ENCODE assay signal across 6 cellular contexts in genomic region chr20:63652192-63652980, GRCh38. TPM values are rescaled to one million over a fixed set of nuclear protein-coding genes. Genes with fewer than 3 reads are reported as not detected.
DNase-seq lines count a peak whose midpoint lies in the region; ATAC-seq and TF ChIP-seq lines count a peak whose summit lies in the region.

No MANE protein-coding gene starts in this region.

- TF ChIP-seq POLR2A in upper lobe of left lung (IDR thresholded peaks at IDR 0.05), result no peak

- POLR2A ChIA-PET in activated CD4-positive, alpha-beta memory T cell treated with anti-CD3 and anti-CD28 coated beads for 36 hours (lab: Charles Lee), result interaction anchor here (1.0 to 1.4 kb wide), 2 partner anchors 10 to 11 kb away, joined by 3 to 5 read pairs; no protein-coding TSS in a partner anchor

- no peaks in the 10 kb centered on the region for H3K36me3 Mint-ChIP-seq in activated CD4-positive, alpha-beta memory T cell treated with anti-CD3 and anti-CD28 coated beads for 36 hours

- peak overlapping the region; percentile 58 for H3K4me3 Mint-ChIP-seq in activated CD4-positive, alpha-beta memory T cell treated with anti-CD3 and anti-CD28 coated beads for 36 hours

- peaks cover 7% of the 10 kb centered on the region for H3K4me1 ChIP-seq in iPS-18a (ENCODE audit: control insufficient read depth, low read depth, low read length)
- H3K4me1 ChIP-seq in upper lobe of left lung, result peaks cover 27 to 34% (median 30%) of the 10 kb centered on the region in 4 donors

- H3K9me3 Mint-ChIP-seq in activated CD4-positive, alpha-beta memory T cell treated with anti-CD3 and anti-CD28 coated beads for 36 hours, result no peaks in the 10 kb centered on the region

- no peak overlapping the region for H3K27ac Mint-ChIP-seq in activated CD4-positive, alpha-beta memory T cell treated with anti-CD3 and anti-CD28 coated beads for 36 hours

- intact Hi-C loops in activated CD4-positive, alpha-beta memory T cell treated with anti-CD3 and anti-CD28 coated beads for 36 hours (cut with micrococcal nuclease), result no loop called here

- CTCF ChIA-PET in activated CD4-positive, alpha-beta memory T cell treated with anti-CD3 and anti-CD28 coated beads for 36 hours (lab: Charles Lee), result interaction anchor here (0.6 to 2.0 kb wide), 4 partner anchors 10 to 387 kb away, joined by 3 to 8 read pairs (median 6); no protein-coding TSS in a partner anchor

- no peak overlapping the region for H3K9ac ChIP-seq in iPS-18a (ENCODE audit: low read length)

- H3K27ac ChIP-seq in iPS-18a (ENCODE audit: low read length) (no peak overlapping the region), upper lobe of left lung (peak overlapping the region in 2 of 4 donors; percentile 24 to 26)

- DNase-seq in HuH-7 (ENCODE audit: low spot score), result peak; percentile 67
- DNase-seq in activated CD4-positive, alpha-beta memory T cell treated with anti-CD3 and anti-CD28 coated beads for 36 hours, result peak; percentile 43
- DNase-seq in upper lobe of left lung, result peak in 1 of 2 donors; percentile 90
- DNase-seq in hippocampal formation (lab: John Stamatoyannopoulos, UW), result no peak

- H3K4me3 ChIP-seq in iPS-18a (ENCODE audit: low read length) (peak overlapping the region; percentile 56), upper lobe of left lung (peak overlapping the region; percentile 46 to 73 (median 60))

- no peaks in the 10 kb centered on the region for H3K9me3 ChIP-seq in iPS-18a (ENCODE audit: control insufficient read depth, low read depth, low read length)
- no peaks in the 10 kb centered on the region for H3K9me3 ChIP-seq in upper lobe of left lung

- no peaks in the 10 kb centered on the region for H3K27me3 ChIP-seq in iPS-18a (ENCODE audit: control insufficient read depth, insufficient read depth, low read length)
- peaks cover 0 to 12% (median 6%) of the 10 kb centered on the region in 4 donors for H3K27me3 ChIP-seq in upper lobe of left lung

- TF ChIP-seq CTCF in upper lobe of left lung (IDR thresholded peaks at IDR 0.05), result no peak

- TF ChIP-seq EP300 in upper lobe of left lung (IDR thresholded peaks at IDR 0.05), result no peak

- WGBS in upper lobe of left lung, 2 donors, result 0 to 1% methylated on average over 17 to 40 of the region's 91 CpGs

- H3K36me3 ChIP-seq in iPS-18a (ENCODE audit: control insufficient read depth, low read depth, low read length) (no peaks in the 10 kb centered on the region), upper lobe of left lung (no peaks in the 10 kb centered on the region)

- H3K27me3 Mint-ChIP-seq in activated CD4-positive, alpha-beta memory T cell treated with anti-CD3 and anti-CD28 coated beads for 36 hours, result no peaks in the 10 kb centered on the region

- peaks cover 18% of the 10 kb centered on the region for H3K4me1 Mint-ChIP-seq in activated CD4-positive, alpha-beta memory T cell treated with anti-CD3 and anti-CD28 coated beads for 36 hours (ENCODE audit: low read depth)

- ATAC-seq in upper lobe of left lung (ENCODE audit: low FRiP score in 2 of 2), result peak in 1 of 2 donors; percentile 54
- no peak for ATAC-seq in GM19351 (IDR thresholded peaks at IDR 0.05; ENCODE audit: unreplicated experiment)

RNA-seq across cellular contexts. Expression of gene STMN3, which starts 0.8 kb away (rescaled TPM):
- total RNA-seq in activated CD4-positive, alpha-beta memory T cell treated with anti-CD3 and anti-CD28 coated beads for 36 hours, result 10 to 100 TPM; 17.3 to 18.0 TPM
- 10 to 100 TPM in 3 of 6 donors, 1 to 10 TPM in 3; 2.1 to 16.5 (median 9.1) TPM for total RNA-seq in upper lobe of left lung

RNA-seq across cellular contexts. Expression of gene RTEL1, which starts 5.7 kb away (rescaled TPM):
- total RNA-seq in activated CD4-positive, alpha-beta memory T cell treated with anti-CD3 and anti-CD28 coated beads for 36 hours, result 10 to 100 TPM; 38.0 to 38.3 TPM
- 10 to 100 TPM in 5 of 6 donors, 1 to 10 TPM in 1; 8.6 to 73.3 (median 32.5) TPM for total RNA-seq in upper lobe of left lung

RNA-seq across cellular contexts. Expression of gene GMEB2, which starts 25.5 kb away (rescaled TPM):
- total RNA-seq in activated CD4-positive, alpha-beta memory T cell treated with anti-CD3 and anti-CD28 coated beads for 36 hours, result 10 to 100 TPM; 13.6 to 14.0 TPM
- total RNA-seq in upper lobe of left lung, result 10 to 100 TPM; 10.1 to 12.9 (median 12.4) TPM

RNA-seq across cellular contexts. Expression of gene TNFRSF6B, which starts 44.1 kb away (rescaled TPM):
- not detected for total RNA-seq in activated CD4-positive, alpha-beta memory T cell treated with anti-CD3 and anti-CD28 coated beads for 36 hours
- total RNA-seq in upper lobe of left lung, result 10 to 100 TPM; 13.8 to 34.8 (median 16.9) TPM

RNA-seq across cellular contexts. Expression of gene ARFRP1, which starts 55.4 kb away (rescaled TPM):
- total RNA-seq in activated CD4-positive, alpha-beta memory T cell treated with anti-CD3 and anti-CD28 coated beads for 36 hours, result 10 to 100 TPM; 54.6 to 58.4 TPM
- total RNA-seq in upper lobe of left lung, result 10 to 100 TPM; 26.8 to 56.4 (median 46.3) TPM

Comparison
In these comparisons a context has a peak if more than half of its experiments do, and no peak if none do; other contexts are left out.
1. DNase-seq: peak in HuH-7 (single experiment) and activated CD4-positive, alpha-beta memory T cell treated with anti-CD3 and anti-CD28 coated beads for 36 hours (single experiment); none in hippocampal formation (0 of 2).